In genomic region chr10:84191106-84191505, GRCh38 we compare ENCODE assay signal across 17 cellular contexts. TPM values are rescaled to one million over a fixed set of nuclear protein-coding genes. Genes with fewer than 3 reads are reported as not detected.
DNase-seq lines count a peak whose midpoint lies in the region; ATAC-seq lines count a peak whose summit lies in the region.
"Had no signal": no experiment of that assay in that cellular context is flagged by ENCODE, and none has a peak within 500 bp of the region (broad histone marks: within the 10 kb centered on the region; RNA-seq: fewer than 3 reads in every experiment).

No MANE protein-coding gene starts in this region.

- no peak overlapping the region for H3K27ac Mint-ChIP-seq in activated CD8-positive, alpha-beta memory T cell treated with anti-CD3 and anti-CD28 coated beads, Interleukin-2, amount 10 ng/mL, durations not matched to agents 7 days and 5 days
- peak overlapping the region in 8 of 10 donors; percentile 2 to 70 (median 31) for H3K27ac Mint-ChIP-seq in naive thymus-derived CD8-positive, alpha-beta T cell
- H3K27ac Mint-ChIP-seq: stimulated activated naive B cell treated with anti-CD40 and anti-IgM and Interleukin-4, amounts not matched to agents 10 μg/mL and 1 μg/mL and 100 μg/mL, for 72 hours had no signal

- no peak for ATAC-seq in activated CD8-positive, alpha-beta memory T cell treated with anti-CD3 and anti-CD28 coated beads, Interleukin-2, amount 10 ng/mL, durations not matched to agents 7 days and 5 days
- peak; percentile 51 to 86 for ATAC-seq in naive thymus-derived CD8-positive, alpha-beta T cell
- ATAC-seq: A549; left colon; stimulated activated naive B cell treated with anti-CD40 and anti-IgM and Interleukin-4, amounts not matched to agents 10 μg/mL and 1 μg/mL and 100 μg/mL, for 72 hours had no signal

- peaks cover 10% of the 10 kb centered on the region for H3K4me1 Mint-ChIP-seq in activated CD8-positive, alpha-beta memory T cell treated with anti-CD3 and anti-CD28 coated beads, Interleukin-2, amount 10 ng/mL, durations not matched to agents 7 days and 5 days
- H3K4me1 Mint-ChIP-seq in naive thymus-derived CD8-positive, alpha-beta T cell = peaks cover 9 to 24% (median 20%) of the 10 kb centered on the region in 4 donors

- peaks cover 27% of the 10 kb centered on the region for H3K27me3 Mint-ChIP-seq in activated CD8-positive, alpha-beta memory T cell treated with anti-CD3 and anti-CD28 coated beads, Interleukin-2, amount 10 ng/mL, durations not matched to agents 7 days and 5 days
- H3K27me3 Mint-ChIP-seq in naive thymus-derived CD8-positive, alpha-beta T cell = peaks cover 0 to 8% (median 8%) of the 10 kb centered on the region in 5 donors

- no peaks in the 10 kb centered on the region for H3K36me3 Mint-ChIP-seq in activated CD8-positive, alpha-beta memory T cell treated with anti-CD3 and anti-CD28 coated beads, Interleukin-2, amount 10 ng/mL, durations not matched to agents 7 days and 5 days
- no peaks in the 10 kb centered on the region for H3K36me3 Mint-ChIP-seq in naive thymus-derived CD8-positive, alpha-beta T cell
- H3K36me3 Mint-ChIP-seq: stimulated activated naive B cell treated with anti-CD40 and anti-IgM and Interleukin-4, amounts not matched to agents 10 μg/mL and 1 μg/mL and 100 μg/mL, for 72 hours had no signal

- CTCF ChIA-PET in activated CD8-positive, alpha-beta memory T cell treated with anti-CD3 and anti-CD28 coated beads, Interleukin-2, amount 10 ng/mL, durations not matched to agents 7 days and 5 days (lab: Charles Lee) = interaction anchor here (1.1 to 1.6 kb wide), 4 partner anchors 13 to 43 kb away, joined by 3 to 5 read pairs (median 4); no protein-coding TSS in a partner anchor

- peak; percentile 51 for DNase-seq in activated CD8-positive, alpha-beta memory T cell treated with anti-CD3 and anti-CD28 coated beads, Interleukin-2, amount 10 ng/mL, durations not matched to agents 7 days and 5 days
- no peak for DNase-seq in activated CD8-positive, alpha-beta memory T cell treated with anti-CD3 and anti-CD28 coated beads, Interleukin-2, amount 50 U/mL, for 48 hours
- DNase-seq in naive thymus-derived CD8-positive, alpha-beta T cell = peak in 6 of 10 donors; percentile 33 to 70 (median 56)
- no peak for DNase-seq in Ammon's horn (ENCODE audit: low spot score)
- DNase-seq: activated CD8-positive, alpha-beta memory T cell treated with anti-CD3 and anti-CD28 coated beads for 24 hours; effector CD4-positive, alpha-beta T cell; hippocampal formation; MM.1S; NCI-H2029 treated with DMSO at 0.1 percent for 48 hours; NCI-H524 treated with DMSO at 0.1 percent for 48 hours; stimulated activated naive B cell treated with anti-CD40 and anti-IgM and Interleukin-4, amounts not matched to agents 10 μg/mL and 1 μg/mL and 100 μg/mL, for 72 hours; uterus had no signal

- POLR2A ChIA-PET in naive thymus-derived CD8-positive, alpha-beta T cell (lab: Charles Lee) = interaction anchor here (0.9 to 1.5 kb wide), 2 partner anchors 14 to 52 kb away, joined by 3 to 5 read pairs; partner anchors contain the start of gene GHITM

- no peaks in the 10 kb centered on the region for H3K9me3 Mint-ChIP-seq in activated CD8-positive, alpha-beta memory T cell treated with anti-CD3 and anti-CD28 coated beads, Interleukin-2, amount 10 ng/mL, durations not matched to agents 7 days and 5 days (ENCODE audit: low read depth)
- H3K9me3 Mint-ChIP-seq in naive thymus-derived CD8-positive, alpha-beta T cell = no peaks in the 10 kb centered on the region
- H3K9me3 Mint-ChIP-seq: stimulated activated naive B cell treated with anti-CD40 and anti-IgM and Interleukin-4, amounts not matched to agents 10 μg/mL and 1 μg/mL and 100 μg/mL, for 72 hours had no signal

- H3K4me3 Mint-ChIP-seq in activated CD8-positive, alpha-beta memory T cell treated with anti-CD3 and anti-CD28 coated beads, Interleukin-2, amount 10 ng/mL, durations not matched to agents 7 days and 5 days = no peak overlapping the region
- H3K4me3 Mint-ChIP-seq in naive thymus-derived CD8-positive, alpha-beta T cell = peak overlapping the region in 4 of 10 donors; percentile 2 to 9 (median 6)
- H3K4me3 Mint-ChIP-seq: stimulated activated naive B cell treated with anti-CD40 and anti-IgM and Interleukin-4, amounts not matched to agents 10 μg/mL and 1 μg/mL and 100 μg/mL, for 72 hours had no signal

RNA-seq across cellular contexts. Expression of gene CDHR1, which starts 3.2 kb away (rescaled TPM):
- total RNA-seq in activated CD8-positive, alpha-beta memory T cell treated with anti-CD3 and anti-CD28 coated beads, Interleukin-2, amount 10 ng/mL, durations not matched to agents 7 days and 5 days = 1 to 10 TPM in 1 of 2 experiments, under 1 TPM in 1; 0.37 to 1.6 TPM
- under 1 TPM; 0.29 to 0.80 TPM for total RNA-seq in naive thymus-derived CD8-positive, alpha-beta T cell
- under 1 TPM; 0.16 to 0.43 (median 0.24) TPM for polyA plus RNA-seq in naive thymus-derived CD8-positive, alpha-beta T cell

RNA-seq across cellular contexts. Expression of gene GPR15LG, which starts 17.5 kb away (rescaled TPM):
- not detected for total RNA-seq in activated CD8-positive, alpha-beta memory T cell treated with anti-CD3 and anti-CD28 coated beads, Interleukin-2, amount 10 ng/mL, durations not matched to agents 7 days and 5 days
- total RNA-seq in naive thymus-derived CD8-positive, alpha-beta T cell = not detected
- not detected for polyA plus RNA-seq in naive thymus-derived CD8-positive, alpha-beta T cell
- total RNA-seq: osteocyte, uterus had no signal
- polyA plus RNA-seq: A549 had no signal

RNA-seq across cellular contexts. Expression of gene LRIT2, which starts 34.2 kb away (rescaled TPM):
- not detected for total RNA-seq in activated CD8-positive, alpha-beta memory T cell treated with anti-CD3 and anti-CD28 coated beads, Interleukin-2, amount 10 ng/mL, durations not matched to agents 7 days and 5 days
- total RNA-seq in naive thymus-derived CD8-positive, alpha-beta T cell = not detected
- not detected for polyA plus RNA-seq in naive thymus-derived CD8-positive, alpha-beta T cell
- total RNA-seq: bronchial epithelial cell, left colon, mucosa of gallbladder, osteocyte, uterus had no signal
- polyA plus RNA-seq: A549 had no signal

RNA-seq across cellular contexts. Expression of gene LRIT1, which starts 50.2 kb away (rescaled TPM):
- total RNA-seq in activated CD8-positive, alpha-beta memory T cell treated with anti-CD3 and anti-CD28 coated beads, Interleukin-2, amount 10 ng/mL, durations not matched to agents 7 days and 5 days = not detected
- total RNA-seq in naive thymus-derived CD8-positive, alpha-beta T cell = not detected
- polyA plus RNA-seq in naive thymus-derived CD8-positive, alpha-beta T cell = not detected
- total RNA-seq: bronchial epithelial cell, left colon, mucosa of gallbladder, osteocyte, uterus had no signal
- polyA plus RNA-seq: A549 had no signal

RNA-seq across cellular contexts. Expression of gene GHITM, which starts 51.8 kb away (rescaled TPM):
- 100 to 1,000 TPM; 110 to 145 TPM for total RNA-seq in activated CD8-positive, alpha-beta memory T cell treated with anti-CD3 and anti-CD28 coated beads, Interleukin-2, amount 10 ng/mL, durations not matched to agents 7 days and 5 days
- total RNA-seq in naive thymus-derived CD8-positive, alpha-beta T cell = 10 to 100 TPM; 90.3 to 92.5 TPM
- polyA plus RNA-seq in naive thymus-derived CD8-positive, alpha-beta T cell = 100 to 1,000 TPM; 270 to 338 (median 281) TPM

Comparison
In these comparisons a context has a peak if more than half of its experiments do, and no peak if none do; other contexts are left out.
1. DNase-seq: peak in activated CD8-positive, alpha-beta memory T cell treated with anti-CD3 and anti-CD28 coated beads, Interleukin-2, amount 10 ng/mL, durations not matched to agents 7 days and 5 days (single experiment) and naive thymus-derived CD8-positive, alpha-beta T cell (6 of 10); none in activated CD8-positive, alpha-beta memory T cell treated with anti-CD3 and anti-CD28 coated beads, Interleukin-2, amount 50 U/mL, for 48 hours (single experiment) and Ammon's horn (single experiment).